Comparison of ENCODE assay signal across 15 cellular contexts in the genomic region with DNA sequence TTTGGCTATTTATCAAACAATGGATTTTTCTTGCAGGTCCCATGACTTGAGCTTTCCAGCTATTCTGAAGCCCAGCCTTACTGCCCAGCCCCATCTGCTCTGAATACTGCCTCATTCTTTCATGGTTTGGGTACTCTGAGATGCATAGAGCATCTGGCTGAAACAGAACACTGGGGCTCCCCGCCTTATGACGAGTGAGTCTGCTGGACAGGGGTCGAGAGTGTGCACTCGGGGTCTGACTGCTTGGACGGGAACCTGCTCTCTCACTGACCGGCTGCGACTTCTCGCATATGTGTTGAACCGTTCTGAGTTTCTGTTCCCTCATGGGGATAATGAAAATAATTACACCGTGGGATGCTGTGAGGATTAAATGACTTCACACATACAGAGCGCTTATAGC. TPM values are rescaled to one million over a fixed set of nuclear protein-coding genes. Genes with fewer than 3 reads are reported as not detected.
DNase-seq lines count a peak whose midpoint lies in the region; ATAC-seq and TF ChIP-seq lines count a peak whose summit lies in the region.
"Had no signal": no experiment of that assay in that cellular context is flagged by ENCODE, and none has a peak within 500 bp of the region (broad histone marks: within the 10 kb centered on the region; RNA-seq: fewer than 3 reads in every experiment).

No MANE protein-coding gene starts in this region.

- intact Hi-C loops in cardiac septum (cut with DNase I), result no loop called here
- intact Hi-C loops in heart left ventricle (cut with DNase I), result no loop called here
- intact Hi-C loops in ovary (cut with DNase I), result no loop called here

- H3K36me3 ChIP-seq in heart left ventricle (peaks cover 0 to 54% (median 34%) of the 10 kb centered on the region in 9 donors), ovary (no peaks in the 10 kb centered on the region)

- H3K27ac ChIP-seq in heart left ventricle (no peak overlapping the region), cingulate gyrus (ENCODE audit: low read depth, low read length) (peak overlapping the region; percentile 23), ovary (no peak overlapping the region)

- TF ChIP-seq POLR2A in heart left ventricle (IDR thresholded peaks at IDR 0.05) (no peak), ovary (IDR thresholded peaks at IDR 0.05) (no peak)

- no peak for TF ChIP-seq EP300 in ovary (IDR thresholded peaks at IDR 0.05)

- H3K4me1 ChIP-seq in heart left ventricle (peaks cover 0 to 5% (median 0%) of the 10 kb centered on the region in 12 donors), ovary (ENCODE audit: insufficient read depth) (no peaks in the 10 kb centered on the region)

- H3K27me3 ChIP-seq in heart left ventricle, result no peaks in the 10 kb centered on the region
- no peaks in the 10 kb centered on the region for H3K27me3 ChIP-seq in ovary

- 84 to 91% (median 89%) methylated on average over 11 of the region's 11 CpGs for WGBS in heart left ventricle, 4 donors
- WGBS in ovary, 3 donors, result 85 to 91% (median 86%) methylated on average over 11 of the region's 11 CpGs

- TF ChIP-seq CTCF in heart left ventricle (IDR thresholded peaks at IDR 0.05), result no peak
- no peak for TF ChIP-seq CTCF in ovary (IDR thresholded peaks at IDR 0.05)

- ATAC-seq in heart left ventricle, result no peak
- ATAC-seq in HG03460 (IDR thresholded peaks at IDR 0.05; ENCODE audit: unreplicated experiment), result no peak
- ATAC-seq: CD8-positive, alpha-beta T cell; GM12878 had no signal

- H3K9me3 ChIP-seq in heart left ventricle, result no peaks in the 10 kb centered on the region
- H3K9me3 ChIP-seq in ovary, result no peaks in the 10 kb centered on the region

- peak; percentile 35 for DNase-seq in cardiac septum (ENCODE audit: low spot score)
- no peak for DNase-seq in heart left ventricle
- peak; percentile 51 for DNase-seq in mesenteric fat pad (ENCODE audit: low spot score)
- DNase-seq in ovary, result no peak
- DNase-seq: ACHN; AML-193; CD8-positive, alpha-beta T cell; DMS 273 treated with DMSO at 0.1 percent for 48 hours; DMS53; DND-41; EL; H9 had no signal

- H3K4me3 ChIP-seq in heart left ventricle (no peak overlapping the region), ovary (no peak overlapping the region)
- H3K4me3 ChIP-seq: GM12878 had no signal

RNA-seq across cellular contexts. Expression of a gene that starts 59.4 kb away (rescaled TPM):
- total RNA-seq in cardiac septum (396 TPM), heart left ventricle (100 to 1,000 TPM; 213 to 796 (median 542) TPM), mesenteric fat pad (49.1 TPM), ovary (10 to 100 TPM; 34.1 to 46.7 (median 37.6) TPM)
- polyA plus RNA-seq in heart left ventricle (100 to 1,000 TPM; 310 to 655 TPM), ovary (10 to 100 TPM; 61.2 to 82.6 TPM)

Comparison
In these comparisons a context has a peak if more than half of its experiments do, and no peak if none do; other contexts are left out.
1. DNase-seq: peak in cardiac septum (single experiment) and mesenteric fat pad (single experiment); none in heart left ventricle (0 of 5) and ovary (0 of 5).